ENCODE assay signal across 1 cellular context in the genomic region with DNA sequence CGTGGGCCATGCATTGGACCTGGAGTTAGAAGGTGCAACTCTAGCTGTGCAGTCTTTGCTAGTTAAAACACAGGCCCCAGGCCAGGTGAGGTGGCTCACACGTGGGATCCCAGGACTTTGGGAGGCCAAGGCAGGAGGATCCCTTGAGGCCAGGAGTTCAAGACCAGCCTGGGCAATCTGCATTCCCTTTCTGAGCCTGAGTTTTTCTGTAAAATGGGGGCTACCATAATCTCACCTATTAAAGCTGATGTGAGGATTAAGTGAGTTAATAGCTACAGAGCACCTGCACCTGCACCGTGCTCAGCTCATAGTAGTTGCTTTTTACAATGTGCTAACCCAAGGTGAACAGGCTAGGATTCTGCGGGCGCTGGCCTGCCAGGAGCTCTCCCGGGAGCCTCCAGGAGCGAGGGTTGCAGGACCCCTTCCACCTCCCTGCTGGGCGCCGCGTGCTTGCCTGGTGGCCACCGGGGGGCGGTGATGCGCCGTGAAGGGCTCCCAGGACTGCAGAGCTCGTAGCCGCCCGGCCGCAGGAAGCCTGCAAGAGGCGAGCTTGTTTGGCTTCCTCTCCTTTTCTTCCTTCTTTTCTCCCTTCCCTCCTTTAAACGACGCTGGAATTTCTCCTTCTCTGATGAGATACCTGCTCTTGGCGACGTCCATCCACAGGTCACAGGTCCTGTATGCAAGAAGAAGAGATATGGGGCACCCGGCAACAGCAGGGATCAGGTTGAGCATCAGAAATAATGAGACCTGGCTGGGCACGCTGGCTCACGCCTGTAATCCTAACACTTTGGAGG.
TF ChIP-seq lines count a peak whose summit lies in the region.

No MANE protein-coding gene starts in this region.

TF ChIP-seq in K562, 482 proteins besides CTCF, POLR2A, EP300 and RAD21 (continued from another document):
- TF ChIP-seq TFAM (CRISPR knock-in tag; conservative IDR thresholded peaks at IDR 0.05), result no peak
- no peak for TF ChIP-seq TAL1 (IDR thresholded peaks at IDR 0.05)
- 0 out of 2 replicates have a peak, but pooled peaks have one; percentile 13 for TF ChIP-seq JUND (IDR thresholded peaks at IDR 0.05; ENCODE audit: borderline replicate concordance, low read depth, low read length)
- TF ChIP-seq JUND (tag; IDR thresholded peaks at IDR 0.05; ENCODE audit: borderline replicate concordance, low read depth, low read length), result no peak
- TF ChIP-seq, protein P1, sequence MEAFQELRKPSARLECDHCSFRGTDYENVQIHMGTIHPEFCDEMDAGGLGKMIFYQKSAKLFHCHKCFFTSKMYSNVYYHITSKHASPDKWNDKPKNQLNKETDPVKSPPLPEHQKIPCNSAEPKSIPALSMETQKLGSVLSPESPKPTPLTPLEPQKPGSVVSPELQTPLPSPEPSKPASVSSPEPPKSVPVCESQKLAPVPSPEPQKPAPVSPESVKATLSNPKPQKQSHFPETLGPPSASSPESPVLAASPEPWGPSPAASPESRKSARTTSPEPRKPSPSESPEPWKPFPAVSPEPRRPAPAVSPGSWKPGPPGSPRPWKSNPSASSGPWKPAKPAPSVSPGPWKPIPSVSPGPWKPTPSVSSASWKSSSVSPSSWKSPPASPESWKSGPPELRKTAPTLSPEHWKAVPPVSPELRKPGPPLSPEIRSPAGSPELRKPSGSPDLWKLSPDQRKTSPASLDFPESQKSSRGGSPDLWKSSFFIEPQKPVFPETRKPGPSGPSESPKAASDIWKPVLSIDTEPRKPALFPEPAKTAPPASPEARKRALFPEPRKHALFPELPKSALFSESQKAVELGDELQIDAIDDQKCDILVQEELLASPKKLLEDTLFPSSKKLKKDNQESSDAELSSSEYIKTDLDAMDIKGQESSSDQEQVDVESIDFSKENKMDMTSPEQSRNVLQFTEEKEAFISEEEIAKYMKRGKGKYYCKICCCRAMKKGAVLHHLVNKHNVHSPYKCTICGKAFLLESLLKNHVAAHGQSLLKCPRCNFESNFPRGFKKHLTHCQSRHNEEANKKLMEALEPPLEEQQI (IDR thresholded peaks at IDR 0.05), result no peak
- TF ChIP-seq SREBF1 (IDR thresholded peaks at IDR 0.05; ENCODE audit: borderline replicate concordance, low read depth, low read length), result no peak
- no peak for TF ChIP-seq ZNF41 (CRISPR knock-in tag; conservative IDR thresholded peaks at IDR 0.05)
- TF ChIP-seq EZH2 (IDR thresholded peaks at IDR 0.05; ENCODE audit: borderline replicate concordance, low read depth, low read length), result no peak
- no peak for TF ChIP-seq NRF1 (conservative IDR thresholded peaks at IDR 0.05 in 1 of 2, IDR thresholded peaks at IDR 0.05 in 1 of 2)
- TF ChIP-seq, protein P2, sequence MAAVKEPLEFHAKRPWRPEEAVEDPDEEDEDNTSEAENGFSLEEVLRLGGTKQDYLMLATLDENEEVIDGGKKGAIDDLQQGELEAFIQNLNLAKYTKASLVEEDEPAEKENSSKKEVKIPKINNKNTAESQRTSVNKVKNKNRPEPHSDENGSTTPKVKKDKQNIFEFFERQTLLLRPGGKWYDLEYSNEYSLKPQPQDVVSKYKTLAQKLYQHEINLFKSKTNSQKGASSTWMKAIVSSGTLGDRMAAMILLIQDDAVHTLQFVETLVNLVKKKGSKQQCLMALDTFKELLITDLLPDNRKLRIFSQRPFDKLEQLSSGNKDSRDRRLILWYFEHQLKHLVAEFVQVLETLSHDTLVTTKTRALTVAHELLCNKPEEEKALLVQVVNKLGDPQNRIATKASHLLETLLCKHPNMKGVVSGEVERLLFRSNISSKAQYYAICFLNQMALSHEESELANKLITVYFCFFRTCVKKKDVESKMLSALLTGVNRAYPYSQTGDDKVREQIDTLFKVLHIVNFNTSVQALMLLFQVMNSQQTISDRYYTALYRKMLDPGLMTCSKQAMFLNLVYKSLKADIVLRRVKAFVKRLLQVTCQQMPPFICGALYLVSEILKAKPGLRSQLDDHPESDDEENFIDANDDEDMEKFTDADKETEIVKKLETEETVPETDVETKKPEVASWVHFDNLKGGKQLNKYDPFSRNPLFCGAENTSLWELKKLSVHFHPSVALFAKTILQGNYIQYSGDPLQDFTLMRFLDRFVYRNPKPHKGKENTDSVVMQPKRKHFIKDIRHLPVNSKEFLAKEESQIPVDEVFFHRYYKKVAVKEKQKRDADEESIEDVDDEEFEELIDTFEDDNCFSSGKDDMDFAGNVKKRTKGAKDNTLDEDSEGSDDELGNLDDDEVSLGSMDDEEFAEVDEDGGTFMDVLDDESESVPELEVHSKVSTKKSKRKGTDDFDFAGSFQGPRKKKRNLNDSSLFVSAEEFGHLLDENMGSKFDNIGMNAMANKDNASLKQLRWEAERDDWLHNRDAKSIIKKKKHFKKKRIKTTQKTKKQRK (IDR thresholded peaks at IDR 0.05; ENCODE audit: borderline replicate concordance, low read depth, low read length), result no peak
- TF ChIP-seq HDAC2 (IDR thresholded peaks at IDR 0.05), result no peak
- TF ChIP-seq ZSCAN32 (CRISPR knock-in tag; IDR thresholded peaks at IDR 0.05), result no peak
